20 cellular contexts compared by ENCODE assay signal in genomic region chr6:164982389-164982788, GRCh38.
DNase-seq lines count a peak whose midpoint lies in the region; ATAC-seq, FAIRE-seq and TF ChIP-seq lines count a peak whose summit lies in the region.
"Had no signal": no experiment of that assay in that cellular context is flagged by ENCODE, and none has a peak within 500 bp of the region (broad histone marks: within the 10 kb centered on the region; RNA-seq: fewer than 3 reads in every experiment).

No MANE protein-coding gene starts in this region.

- no peak overlapping the region for H2AK9ac ChIP-seq in IMR-90 (replicated peaks; ENCODE audit: low read depth, low read length, poor library complexity)

- H3K79me1 ChIP-seq in IMR-90 (ENCODE audit: low read depth in 1 of 2, low read length in 2 of 2) = no peaks in the 10 kb centered on the region

- peaks cover 4% of the 10 kb centered on the region for H3K9me3 ChIP-seq in IMR-90 (ENCODE audit: control insufficient read depth, insufficient read depth, low read length)
- H3K9me3 ChIP-seq: BLaER1, Caco-2 had no signal

- BruUV-seq in IMR-90 (replicated peaks; lab: Mats Ljungman, UMichigan) = no TSS peak

- no peak overlapping the region for H3K56ac ChIP-seq in IMR-90 (ENCODE audit: extremely low read depth, insufficient read depth, low read length)

- no peak overlapping the region for H2BK20ac ChIP-seq in IMR-90 (ENCODE audit: low read depth, low read length)

- H4K5ac ChIP-seq in IMR-90 (ENCODE audit: low read depth, low read length) = no peak overlapping the region

- TF ChIP-seq CTCF in IMR-90 (conservative IDR thresholded peaks at IDR 0.05; ENCODE audit: low read depth, low read length) (no peak), RWPE1 (conservative IDR thresholded peaks at IDR 0.05; ENCODE audit: low read depth) (no peak)

- no peak overlapping the region for H3K4me2 ChIP-seq in IMR-90 (ENCODE audit: low read depth, low read length)
- H3K4me2 ChIP-seq: BLaER1 had no signal

- H3K4me1 ChIP-seq in IMR-90 (ENCODE audit: control insufficient read depth, insufficient read depth, low read length) = no peaks in the 10 kb centered on the region
- H3K4me1 ChIP-seq: BLaER1, Caco-2 had no signal

- no peaks in the 10 kb centered on the region for H4K20me1 ChIP-seq in IMR-90 (ENCODE audit: insufficient read depth, low read length)
- H4K20me1 ChIP-seq: BLaER1 had no signal

- H2AK5ac ChIP-seq in IMR-90 (ENCODE audit: low read depth, low read length) = no peak overlapping the region

- no peak overlapping the region for H2BK15ac ChIP-seq in IMR-90 (ENCODE audit: low read depth, low read length)

- no peak overlapping the region for H3K18ac ChIP-seq in IMR-90 (ENCODE audit: low read depth, low read length)

- H3K27me3 ChIP-seq in IMR-90 (ENCODE audit: control insufficient read depth, insufficient read depth, low read length) = no peaks in the 10 kb centered on the region
- H3K27me3 ChIP-seq: BLaER1 had no signal

- no peak overlapping the region for H3K4me3 ChIP-seq in IMR-90 (ENCODE audit: insufficient read depth, low read depth, low read length)
- H3K4me3 ChIP-seq: BLaER1 had no signal

- H3K14ac ChIP-seq in IMR-90 (replicated peaks; ENCODE audit: low read depth, low read length) = no peak overlapping the region

- POLR2A ChIA-PET in IMR-90 (lab: Charles Lee; ENCODE audit: unreplicated experiment) (no interaction called here), RWPE1 (lab: Yijun Ruan, JAX; ENCODE audit: low non-redundant PET) (no interaction called here)

- no peak for TF ChIP-seq RAD21 in IMR-90 (IDR thresholded peaks at IDR 0.05; ENCODE audit: low read length)

- H3K36me3 ChIP-seq in IMR-90 (ENCODE audit: control insufficient read depth, insufficient read depth, low read length) = no peaks in the 10 kb centered on the region
- H3K36me3 ChIP-seq: BLaER1 had no signal

- no peaks in the 10 kb centered on the region for H3K9me1 ChIP-seq in IMR-90 (ENCODE audit: insufficient read depth, low read length)

- H3K4ac ChIP-seq in IMR-90 (ENCODE audit: low read depth, low read length) = no peak overlapping the region

- H2BK120ac ChIP-seq in IMR-90 (ENCODE audit: low read depth, low read length) = no peak overlapping the region

- DNase-seq in DMS53 (lab: John Stamatoyannopoulos, UW) = peak; percentile 57
- peak; percentile 0 for DNase-seq in IMR-90
- peak; percentile 2 for DNase-seq in RWPE1 (ENCODE audit: low spot score)
- no peak for DNase-seq in RCC 7860 (ENCODE audit: low spot score)
- no peak for DNase-seq in urothelium cell line (ENCODE audit: low spot score)
- DNase-seq: Caco-2; CD4-positive, CD25-positive, alpha-beta regulatory T cell; CD8-positive, alpha-beta T cell; DMS153; DMS79 treated with DMSO at 0.1 percent for 48 hours; GF-D8; GOT3; H7; HCEC 1CT had no signal

- in situ Hi-C loops in IMR-90 (cut with MboI; ENCODE audit: low sequenced_read_pairs) = no loop called here

- H3K23ac ChIP-seq in IMR-90 (ENCODE audit: low read depth, low read length) = no peak overlapping the region

- H4K8ac ChIP-seq in IMR-90 (ENCODE audit: low read depth in 2 of 2, low read length in 2 of 2) = no peak overlapping the region

- H3K9ac ChIP-seq in IMR-90 (ENCODE audit: low read depth, low read length) = no peak overlapping the region
- H3K9ac ChIP-seq: BLaER1 had no signal

- intact Hi-C loops in IMR-90 (cut with micrococcal nuclease) = no loop called here

- H2AFZ ChIP-seq in IMR-90 (replicated peaks; ENCODE audit: low read length, poor library complexity) = no peak overlapping the region

- H3K27ac ChIP-seq in IMR-90 (ENCODE audit: insufficient read depth, low read length) (no peak overlapping the region), RWPE1 (no peak overlapping the region)
- H3K27ac ChIP-seq: 22Rv1, BLaER1 had no signal

- ATAC-seq in IMR-90 (ENCODE audit: low read depth) (peak; percentile 76), GM18867 (IDR thresholded peaks at IDR 0.05; ENCODE audit: unreplicated experiment) (no peak)
- ATAC-seq: CD8-positive, alpha-beta T cell had no signal

- no peak overlapping the region for H4K91ac ChIP-seq in IMR-90 (ENCODE audit: insufficient read depth, low read depth, low read length)

- dilution Hi-C loops in IMR-90 (cut with HindIII; ENCODE audit: low sequenced_read_pairs, unreplicated experiment) = no loop called here

- CTCF ChIA-PET in IMR-90 (lab: Yijun Ruan, JAX) = no interaction called here
- CTCF ChIA-PET in RWPE1 (lab: Yijun Ruan, JAX) = no interaction called here

- FAIRE-seq in RCC 7860 (lab: Jason Lieb, UNC) (no peak), urothelium cell line (lab: Jason Lieb, UNC) (no peak)
- FAIRE-seq: A204.1, GM12891, GM18507 had no signal

- no CpG with 5 or more reads among the region's 3 CpGs for WGBS in IMR-90 (ENCODE audit: extremely low coverage in 2 of 2, insufficient read length in 1 of 2), 2 experiments

- no peak overlapping the region for H2BK5ac ChIP-seq in IMR-90 (ENCODE audit: low read depth, low read length, poor library complexity, severe bottlenecking)

- TF ChIP-seq POLR2A in IMR-90 (IDR thresholded peaks at IDR 0.05; ENCODE audit: low read depth, low read length) = no peak

TF ChIP-seq in IMR-90, 13 proteins besides CTCF, POLR2A, EP300 and RAD21:
- TF ChIP-seq CHD1 (IDR thresholded peaks at IDR 0.05; ENCODE audit: low read depth, low read length) (no peak), NFE2L2 (IDR thresholded peaks at IDR 0.05; ENCODE audit: low read depth, low read length) (no peak), USF2 (IDR thresholded peaks at IDR 0.05; ENCODE audit: low read depth, low read length) (no peak), FOS (IDR thresholded peaks at IDR 0.05; ENCODE audit: low read depth, low read length) (no peak), RFX5 (IDR thresholded peaks at IDR 0.05; ENCODE audit: low read depth, low read length) (no peak), ELK1 (IDR thresholded peaks at IDR 0.05; ENCODE audit: borderline replicate concordance, low read depth, low read length) (no peak), SMC3 (IDR thresholded peaks at IDR 0.05; ENCODE audit: low read depth, low read length) (no peak), MAFK (IDR thresholded peaks at IDR 0.05; ENCODE audit: low read depth, low read length) (no peak), BHLHE40 (IDR thresholded peaks at IDR 0.05; ENCODE audit: low read depth, low read length) (no peak), CEBPB (IDR thresholded peaks at IDR 0.05; ENCODE audit: low read depth, low read length) (no peak), RCOR1 (IDR thresholded peaks at IDR 0.05; ENCODE audit: insufficient replicate concordance, low read length) (no peak), MAZ (IDR thresholded peaks at IDR 0.05; ENCODE audit: borderline replicate concordance, low read depth, low read length) (no peak), MXI1 (IDR thresholded peaks at IDR 0.05; ENCODE audit: borderline replicate concordance, low read depth, low read length) (no peak)

Comparison
In these comparisons a context has a peak if more than half of its experiments do, and no peak if none do; other contexts are left out.
1. DNase-seq: peak in DMS53 (single experiment), IMR-90 (single experiment) and RWPE1 (single experiment); none in RCC 7860 (single experiment) and urothelium cell line (single experiment).